ENCODE assay signal across 15 cellular contexts in genomic region chr7:132544025-132544424, GRCh38. TPM values are rescaled to one million over a fixed set of nuclear protein-coding genes. Genes with fewer than 3 reads are reported as not detected.
A peak's percentile ranks its signal among the peaks of the same experiment; 100 is the strongest.
DNase-seq lines count a peak whose midpoint lies in the region; ATAC-seq and TF ChIP-seq lines count a peak whose summit lies in the region.
"Had no signal": no experiment of that assay in that cellular context is flagged by ENCODE, and none has a peak within 500 bp of the region (broad histone marks: within the 10 kb centered on the region; RNA-seq: fewer than 3 reads in every experiment).

No MANE protein-coding gene starts in this region.

- H3K79me2 ChIP-seq in neural progenitor cell (ENCODE audit: low read depth) = no peaks in the 10 kb centered on the region

- peak overlapping the region; percentile 50 for H3K27ac ChIP-seq in neural progenitor cell
- no peak overlapping the region for H3K27ac ChIP-seq in aorta (ENCODE audit: low read depth in 1 of 2, low read length in 2 of 2)
- H3K27ac ChIP-seq: C4-2B had no signal

- H3K36me3 Mint-ChIP-seq in activated CD8-positive, alpha-beta memory T cell treated with anti-CD3 and anti-CD28 coated beads, Interleukin-2, amount 10 ng/mL, durations not matched to agents 7 days and 5 days = peaks cover 2% of the 10 kb centered on the region
- peaks cover 84% of the 10 kb centered on the region for H3K36me3 Mint-ChIP-seq in activated CD8-positive, alpha-beta T cell treated with anti-CD3 and anti-CD28 coated beads, Interleukin-2, amount 10 ng/mL, durations not matched to agents 7 days and 5 days (ENCODE audit: low read depth)
- H3K36me3 Mint-ChIP-seq in neural progenitor cell = no peaks in the 10 kb centered on the region

- no peak overlapping the region for H3K4me3 ChIP-seq in neural progenitor cell
- H3K4me3 ChIP-seq in aorta (ENCODE audit: low read length in 2 of 2) = no peak overlapping the region
- H3K4me3 ChIP-seq: GM12878, GM23338 had no signal

- H4K20me1 ChIP-seq in neural progenitor cell (ENCODE audit: low read depth) = no peaks in the 10 kb centered on the region

- no peaks in the 10 kb centered on the region for H3K9me3 ChIP-seq in neural progenitor cell (ENCODE audit: low read depth)
- peaks cover 1% of the 10 kb centered on the region for H3K9me3 ChIP-seq in aorta (ENCODE audit: control insufficient read depth, low read length)
- H3K9me3 ChIP-seq: BE2C had no signal

- peaks cover 54% of the 10 kb centered on the region for H3K4me1 ChIP-seq in neural progenitor cell
- H3K4me1 ChIP-seq in aorta (ENCODE audit: control insufficient read depth in 1 of 2, insufficient read depth in 2 of 2, low read length in 2 of 2) = peaks cover 0 to 4% of the 10 kb centered on the region in 2 donors

- H3K27me3 ChIP-seq in neural progenitor cell = peaks cover 21% of the 10 kb centered on the region
- no peaks in the 10 kb centered on the region for H3K27me3 ChIP-seq in aorta (ENCODE audit: control insufficient read depth in 1 of 2, insufficient read depth in 2 of 2, low read length in 1 of 2)
- H3K27me3 ChIP-seq: BE2C had no signal

- CTCF ChIA-PET in activated CD8-positive, alpha-beta memory T cell treated with anti-CD3 and anti-CD28 coated beads, Interleukin-2, amount 10 ng/mL, durations not matched to agents 7 days and 5 days (lab: Charles Lee) = interaction anchor here (0.9 to 1.7 kb wide), 3 partner anchors 13 to 150 kb away, joined by 3 to 5 read pairs (median 4); no protein-coding TSS in a partner anchor
- CTCF ChIA-PET in activated CD8-positive, alpha-beta T cell treated with anti-CD3 and anti-CD28 coated beads, Interleukin-2, amount 10 ng/mL, durations not matched to agents 7 days and 5 days (lab: Charles Lee) = interaction anchor here (1.2 to 4.1 kb wide), 9 partner anchors 14 to 226 kb away, joined by 3 to 22 read pairs (median 4); no protein-coding TSS in a partner anchor

- peak; percentile 73 for ATAC-seq in activated CD8-positive, alpha-beta memory T cell treated with anti-CD3 and anti-CD28 coated beads, Interleukin-2, amount 10 ng/mL, durations not matched to agents 7 days and 5 days
- ATAC-seq in activated CD8-positive, alpha-beta T cell treated with anti-CD3 and anti-CD28 coated beads, Interleukin-2, amount 10 ng/mL, durations not matched to agents 7 days and 5 days = peak; percentile 90
- no peak for ATAC-seq in aorta (ENCODE audit: low FRiP score)
- ATAC-seq: GM12878 had no signal

- no peak for TF ChIP-seq CTCF in neural progenitor cell (IDR thresholded peaks at IDR 0.05)

- H3F3A ChIP-seq in neural progenitor cell (ENCODE audit: low read depth) = peaks cover 55% of the 10 kb centered on the region

- no peak overlapping the region for H2AFZ ChIP-seq in neural progenitor cell (replicated peaks)
- H2AFZ ChIP-seq: GM23338 had no signal

- H3K27me3 Mint-ChIP-seq in activated CD8-positive, alpha-beta memory T cell treated with anti-CD3 and anti-CD28 coated beads, Interleukin-2, amount 10 ng/mL, durations not matched to agents 7 days and 5 days = peaks cover 52% of the 10 kb centered on the region
- H3K27me3 Mint-ChIP-seq in activated CD8-positive, alpha-beta T cell treated with anti-CD3 and anti-CD28 coated beads, Interleukin-2, amount 10 ng/mL, durations not matched to agents 7 days and 5 days (ENCODE audit: low read depth) = no peaks in the 10 kb centered on the region
- peaks cover 4% of the 10 kb centered on the region for H3K27me3 Mint-ChIP-seq in neural progenitor cell (ENCODE audit: insufficient read depth, low read depth)

- no peak overlapping the region for H3K4me3 Mint-ChIP-seq in activated CD8-positive, alpha-beta memory T cell treated with anti-CD3 and anti-CD28 coated beads, Interleukin-2, amount 10 ng/mL, durations not matched to agents 7 days and 5 days
- peak overlapping the region; percentile 2 for H3K4me3 Mint-ChIP-seq in activated CD8-positive, alpha-beta T cell treated with anti-CD3 and anti-CD28 coated beads, Interleukin-2, amount 10 ng/mL, durations not matched to agents 7 days and 5 days
- H3K4me3 Mint-ChIP-seq in neural progenitor cell = no peak overlapping the region
- H3K4me3 Mint-ChIP-seq: CD4-positive, alpha-beta memory T cell; GM23338 had no signal

- peaks cover 25% of the 10 kb centered on the region for H3K4me1 Mint-ChIP-seq in activated CD8-positive, alpha-beta memory T cell treated with anti-CD3 and anti-CD28 coated beads, Interleukin-2, amount 10 ng/mL, durations not matched to agents 7 days and 5 days
- peaks cover 66% of the 10 kb centered on the region for H3K4me1 Mint-ChIP-seq in activated CD8-positive, alpha-beta T cell treated with anti-CD3 and anti-CD28 coated beads, Interleukin-2, amount 10 ng/mL, durations not matched to agents 7 days and 5 days (ENCODE audit: low read depth)
- H3K4me1 Mint-ChIP-seq in neural progenitor cell = peaks cover 10% of the 10 kb centered on the region
- H3K4me1 Mint-ChIP-seq: CD4-positive, alpha-beta memory T cell had no signal

- 88 to 94% methylated on average over 1 of the region's 1 CpG for WGBS in aorta, 2 donors

- peak; percentile 63 for DNase-seq in activated CD8-positive, alpha-beta memory T cell treated with anti-CD3 and anti-CD28 coated beads, Interleukin-2, amount 10 ng/mL, durations not matched to agents 7 days and 5 days
- no peak for DNase-seq in activated CD8-positive, alpha-beta memory T cell treated with anti-CD3 and anti-CD28 coated beads for 24 hours
- peak; percentile 7 for DNase-seq in MV-4-11 (lab: John Stamatoyannopoulos, UW)
- peak; percentile 70 for DNase-seq in activated CD8-positive, alpha-beta T cell treated with anti-CD3 and anti-CD28 coated beads, Interleukin-2, amount 10 ng/mL, durations not matched to agents 7 days and 5 days
- DNase-seq in neural progenitor cell (ENCODE audit: low spot score) = no peak
- DNase-seq in aorta = no peak
- no peak for DNase-seq in NCI-H446 treated with DMSO at 0.1 percent for 48 hours (lab: John Stamatoyannopoulos, UW)
- DNase-seq: BE2C; CD4-positive, alpha-beta memory T cell; DMS79; H7 had no signal

- no peak overlapping the region for H3K27ac Mint-ChIP-seq in activated CD8-positive, alpha-beta memory T cell treated with anti-CD3 and anti-CD28 coated beads, Interleukin-2, amount 10 ng/mL, durations not matched to agents 7 days and 5 days
- peak overlapping the region; percentile 47 for H3K27ac Mint-ChIP-seq in activated CD8-positive, alpha-beta T cell treated with anti-CD3 and anti-CD28 coated beads, Interleukin-2, amount 10 ng/mL, durations not matched to agents 7 days and 5 days
- H3K27ac Mint-ChIP-seq in neural progenitor cell = no peak overlapping the region
- H3K27ac Mint-ChIP-seq: CD4-positive, alpha-beta memory T cell; GM23338 had no signal

- H3K36me3 ChIP-seq in neural progenitor cell (no peaks in the 10 kb centered on the region), aorta (ENCODE audit: control insufficient read depth in 1 of 2, insufficient read depth in 2 of 2, low read length in 1 of 2) (peaks cover 0 to 5% of the 10 kb centered on the region in 2 donors)

- H3K9ac ChIP-seq in neural progenitor cell = no peak overlapping the region

- POLR2A ChIA-PET in activated CD8-positive, alpha-beta T cell treated with anti-CD3 and anti-CD28 coated beads, Interleukin-2, amount 10 ng/mL, durations not matched to agents 7 days and 5 days (lab: Charles Lee) = interaction anchor here (0.8 kb wide), 1 partner anchor 113 kb away, joined by 3 read pairs; no protein-coding TSS in a partner anchor

- H3K4me2 ChIP-seq in neural progenitor cell = peak overlapping the region; percentile 71

- intact Hi-C loops in aorta (cut with DNase I) = no loop called here

- no peaks in the 10 kb centered on the region for H3K9me3 Mint-ChIP-seq in activated CD8-positive, alpha-beta memory T cell treated with anti-CD3 and anti-CD28 coated beads, Interleukin-2, amount 10 ng/mL, durations not matched to agents 7 days and 5 days (ENCODE audit: low read depth)
- no peaks in the 10 kb centered on the region for H3K9me3 Mint-ChIP-seq in activated CD8-positive, alpha-beta T cell treated with anti-CD3 and anti-CD28 coated beads, Interleukin-2, amount 10 ng/mL, durations not matched to agents 7 days and 5 days (ENCODE audit: insufficient read depth)
- peaks cover 2% of the 10 kb centered on the region for H3K9me3 Mint-ChIP-seq in neural progenitor cell

RNA-seq across cellular contexts. Expression of gene PLXNA4, which starts 32.2 kb away (rescaled TPM):
- total RNA-seq in activated CD8-positive, alpha-beta memory T cell treated with anti-CD3 and anti-CD28 coated beads, Interleukin-2, amount 10 ng/mL, durations not matched to agents 7 days and 5 days = 1 to 10 TPM; 1.2 to 1.6 TPM
- 10 to 100 TPM; 45.4 to 47.2 TPM for total RNA-seq in activated CD8-positive, alpha-beta T cell treated with anti-CD3 and anti-CD28 coated beads, Interleukin-2, amount 10 ng/mL, durations not matched to agents 7 days and 5 days
- total RNA-seq in neural progenitor cell (ENCODE audit: low replicate concordance) = 0.49 and 1.4 TPM in 2 replicates
- 10 to 100 TPM; 22.7 to 30.1 TPM for total RNA-seq in aorta
- polyA plus RNA-seq in aorta = 1 to 10 TPM in 1 of 2 donors, under 1 TPM in 1; 0.59 to 1.3 TPM
- total RNA-seq: HT-29 had no signal
- polyA plus RNA-seq: GM12878 had no signal

Comparison
In these comparisons a context has a peak if more than half of its experiments do, and no peak if none do; other contexts are left out.
1. DNase-seq: peak in activated CD8-positive, alpha-beta memory T cell treated with anti-CD3 and anti-CD28 coated beads, Interleukin-2, amount 10 ng/mL, durations not matched to agents 7 days and 5 days (single experiment), MV-4-11 (single experiment) and activated CD8-positive, alpha-beta T cell treated with anti-CD3 and anti-CD28 coated beads, Interleukin-2, amount 10 ng/mL, durations not matched to agents 7 days and 5 days (single experiment); none in activated CD8-positive, alpha-beta memory T cell treated with anti-CD3 and anti-CD28 coated beads for 24 hours (single experiment), neural progenitor cell (single experiment), aorta (0 of 2) and NCI-H446 treated with DMSO at 0.1 percent for 48 hours (single experiment).
2. RNA of gene PLXNA4, which starts 32.2 kb away (total RNA-seq): 45.4 to 47.2 TPM in activated CD8-positive, alpha-beta T cell treated with anti-CD3 and anti-CD28 coated beads, Interleukin-2, amount 10 ng/mL, durations not matched to agents 7 days and 5 days and 22.7 to 30.1 TPM in aorta; 1.2 to 1.6 TPM in activated CD8-positive, alpha-beta memory T cell treated with anti-CD3 and anti-CD28 coated beads, Interleukin-2, amount 10 ng/mL, durations not matched to agents 7 days and 5 days and 0.49 to 1.4 TPM in neural progenitor cell; every median in the first group is over 4 times any median in the second.